In the genomic region with DNA sequence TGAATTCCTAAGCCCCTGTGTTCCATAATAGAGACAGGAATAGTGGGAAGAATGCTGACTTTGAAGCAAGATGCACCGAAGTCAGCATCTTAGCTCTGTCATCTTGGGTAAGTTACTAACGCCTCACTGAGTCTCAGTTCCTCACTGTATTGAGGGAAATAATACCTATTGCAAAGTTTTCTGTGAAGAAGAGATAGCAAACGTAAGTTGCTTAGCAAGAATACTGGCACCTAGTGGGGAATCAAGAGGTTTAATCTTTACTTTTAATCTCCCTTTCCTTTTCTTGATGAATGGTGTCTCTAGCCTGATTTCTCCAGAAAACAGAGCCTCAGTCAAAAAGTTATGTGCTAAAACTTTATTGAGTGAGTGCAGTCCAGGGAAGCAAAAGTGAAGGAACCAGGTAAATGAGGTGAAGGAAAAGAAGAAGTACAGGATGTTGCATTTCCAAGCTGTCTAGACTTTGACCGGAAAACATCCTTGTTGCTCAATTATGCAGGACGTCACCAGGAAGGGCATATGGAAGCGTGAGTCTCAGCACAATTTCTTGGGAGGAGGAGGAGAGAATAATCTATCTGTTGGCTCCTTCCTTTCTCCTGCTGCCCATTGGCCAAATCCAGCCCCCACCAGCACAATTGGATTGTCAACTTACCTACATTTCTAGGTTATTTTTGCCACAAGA, we compare ENCODE assay signal across 14 cellular contexts.
DNase-seq lines count a peak whose midpoint lies in the region; ATAC-seq, FAIRE-seq and TF ChIP-seq lines count a peak whose summit lies in the region.
"Had no signal": no experiment of that assay in that cellular context is flagged by ENCODE, and none has a peak within 500 bp of the region (broad histone marks: within the 10 kb centered on the region; RNA-seq: fewer than 3 reads in every experiment).

No MANE protein-coding gene starts in this region.

- no peak overlapping the region for H4K8ac ChIP-seq in H9 (replicated peaks; ENCODE audit: insufficient read length, low read depth, low read length)

- TF ChIP-seq CTCF in AG09319 (IDR thresholded peaks at IDR 0.05; ENCODE audit: low read depth, low read length) (peak; percentile 24), H9 (conservative IDR thresholded peaks at IDR 0.05) (peak; percentile 50)

- no peak overlapping the region for H3K4me3 ChIP-seq in HAP-1
- H3K4me3 ChIP-seq: coronary artery, GM12878, right lobe of liver, transverse colon had no signal

- no peak overlapping the region for H3K4me2 ChIP-seq in H9 (ENCODE audit: insufficient read depth, insufficient read length, low read length)

- no peak overlapping the region for H4K91ac ChIP-seq in H9 (ENCODE audit: insufficient read length, low read depth, low read length)

- H2BK5ac ChIP-seq in H9 (ENCODE audit: insufficient read length, low read length): no peak overlapping the region

- H2BK15ac ChIP-seq in H9 (ENCODE audit: low read depth, low read length): no peak overlapping the region

- no peak overlapping the region for H3K27ac Mint-ChIP-seq in H9
- H3K27ac Mint-ChIP-seq in activated T-cell treated with anti-CD3 and anti-CD28 coated beads, Interleukin-2, amount 50 U/mL, for 72 hours: no peak overlapping the region

- no peaks in the 10 kb centered on the region for H3K27me3 ChIP-seq in H9 (ENCODE audit: insufficient read depth, low read length)
- no peaks in the 10 kb centered on the region for H3K27me3 ChIP-seq in HAP-1 (ENCODE audit: low read depth)
- H3K27me3 ChIP-seq: transverse colon had no signal

- no peak overlapping the region for H3K23ac ChIP-seq in H9 (ENCODE audit: insufficient read length, low read depth, low read length)

- H3K4me1 ChIP-seq in H9 (ENCODE audit: insufficient read depth, low read length) (no peaks in the 10 kb centered on the region), HAP-1 (no peaks in the 10 kb centered on the region)
- H3K4me1 ChIP-seq: right lobe of liver had no signal

- no peaks in the 10 kb centered on the region for H3K23me2 ChIP-seq in H9 (ENCODE audit: insufficient read length, low read depth, low read length, poor library complexity, severe bottlenecking)

- no peak overlapping the region for H4K5ac ChIP-seq in H9 (ENCODE audit: insufficient read length, low read depth, low read length)

- H3K4me3 Mint-ChIP-seq in H9: no peak overlapping the region
- H3K4me3 Mint-ChIP-seq in activated T-cell treated with anti-CD3 and anti-CD28 coated beads, Interleukin-2, amount 50 U/mL, for 72 hours: no peak overlapping the region

- ATAC-seq in activated T-cell treated with anti-CD3 and anti-CD28 coated beads, Interleukin-2, amount 50 U/mL, for 72 hours (replicated peaks in 1 of 2): no peak
- ATAC-seq: GM12878, right lobe of liver had no signal

- H3K79me2 ChIP-seq in H9 (ENCODE audit: insufficient read depth, low read length): no peaks in the 10 kb centered on the region

- no peaks in the 10 kb centered on the region for H3K9me3 ChIP-seq in H9 (ENCODE audit: control insufficient read depth, low read depth, low read length)
- H3K9me3 ChIP-seq in HAP-1: no peaks in the 10 kb centered on the region
- H3K9me3 ChIP-seq: right lobe of liver, transverse colon had no signal

- in situ Hi-C loops in HAP-1 (cut with MboI; ENCODE audit: low sequenced_read_pairs): no loop called here

- TF ChIP-seq POLR2A in H54 (IDR thresholded peaks at IDR 0.05; ENCODE audit: low read depth, low read length): no peak

- H3K14ac ChIP-seq in H9 (ENCODE audit: insufficient read depth, low read length): no peak overlapping the region

- H2BK120ac ChIP-seq in H9 (ENCODE audit: low read depth, low read length, poor library complexity, severe bottlenecking): no peak overlapping the region

- H3T11ph ChIP-seq in H9 (ENCODE audit: low read length): no peak overlapping the region

- H2BK12ac ChIP-seq in H9 (ENCODE audit: insufficient read length, low read depth, low read length): no peak overlapping the region

- no peak overlapping the region for H3K18ac ChIP-seq in H9 (ENCODE audit: insufficient read length, low read depth, low read length)

- no peaks in the 10 kb centered on the region for H3K79me1 ChIP-seq in H9 (ENCODE audit: insufficient read depth, low read depth, low read length, poor library complexity, severe bottlenecking)

- no peak for DNase-seq in AG09319 (ENCODE audit: extremely low read depth, low read depth)
- no peak for DNase-seq in H9
- DNase-seq in SW480 (ENCODE audit: low spot score): peak; percentile 23
- DNase-seq in germinal center (ENCODE audit: low spot score): peak; percentile 40
- no peak for DNase-seq in activated T-cell treated with anti-CD3 and anti-CD28 coated beads, Interleukin-2, amount 50 U/mL, for 72 hours
- DNase-seq in H54 (ENCODE audit: insufficient read length, low spot score): no peak
- no peak for DNase-seq in HAP-1 (ENCODE audit: low spot score in 2 of 2)
- DNase-seq in retina: no peak
- DNase-seq: head of caudate nucleus, NCI-H1436, right lobe of liver, transverse colon had no signal

- no peaks in the 10 kb centered on the region for H3K36me3 Mint-ChIP-seq in H9 (ENCODE audit: insufficient read depth in 1 of 3, low read depth in 3 of 3)
- H3K36me3 Mint-ChIP-seq in activated T-cell treated with anti-CD3 and anti-CD28 coated beads, Interleukin-2, amount 50 U/mL, for 72 hours (ENCODE audit: insufficient read depth in 2 of 2): no peaks in the 10 kb centered on the region

- H2AFZ ChIP-seq in H9 (ENCODE audit: low read length): no peak overlapping the region

- no peak overlapping the region for H3K9ac ChIP-seq in H9 (ENCODE audit: extremely low read depth, insufficient read length, low read length)

- no peaks in the 10 kb centered on the region for H3K27me3 Mint-ChIP-seq in H9 (ENCODE audit: low read depth)
- no peaks in the 10 kb centered on the region for H3K27me3 Mint-ChIP-seq in activated T-cell treated with anti-CD3 and anti-CD28 coated beads, Interleukin-2, amount 50 U/mL, for 72 hours (ENCODE audit: low read depth)

- H3K4me1 Mint-ChIP-seq in H9: no peaks in the 10 kb centered on the region
- no peaks in the 10 kb centered on the region for H3K4me1 Mint-ChIP-seq in activated T-cell treated with anti-CD3 and anti-CD28 coated beads, Interleukin-2, amount 50 U/mL, for 72 hours (ENCODE audit: low read depth)

- no peak for FAIRE-seq in H54 (lab: Jason Lieb, UNC)
- FAIRE-seq: GM12878 had no signal

- no peak overlapping the region for H2BK20ac ChIP-seq in H9 (ENCODE audit: low read depth, low read length, poor library complexity, severe bottlenecking)

- no peak overlapping the region for H3K4ac ChIP-seq in H9 (ENCODE audit: low read depth, low read length)

- no peaks in the 10 kb centered on the region for H3K36me3 ChIP-seq in HAP-1 (replicated peaks)
- H3K36me3 ChIP-seq: right lobe of liver, transverse colon had no signal

- H3K27ac ChIP-seq in H9 (ENCODE audit: insufficient read length, low read depth, low read length): no peak overlapping the region
- H3K27ac ChIP-seq: coronary artery, right lobe of liver, transverse colon had no signal

- H3K9me3 Mint-ChIP-seq in H9: no peaks in the 10 kb centered on the region
- H3K9me3 Mint-ChIP-seq in activated T-cell treated with anti-CD3 and anti-CD28 coated beads, Interleukin-2, amount 50 U/mL, for 72 hours: no peaks in the 10 kb centered on the region

- H2AK5ac ChIP-seq in H9 (ENCODE audit: insufficient read length, low read length): no peak overlapping the region

- no peak overlapping the region for H3K56ac ChIP-seq in H9 (ENCODE audit: insufficient read length, low read depth, low read length)

- H4K20me1 ChIP-seq in H9 (ENCODE audit: control insufficient read depth, insufficient read depth, insufficient read length): no peaks in the 10 kb centered on the region

- WGBS in H9 (ENCODE audit: extremely low coverage, insufficient read length, low lambda C conversion rate): no CpG with 5 or more reads among the region's 6 CpGs

Comparison
In these comparisons a context has a peak if more than half of its experiments do, and no peak if none do; other contexts are left out.
1. DNase-seq: peak in SW480 (single experiment) and germinal center (single experiment); none in AG09319 (single experiment), H9 (single experiment), activated T-cell treated with anti-CD3 and anti-CD28 coated beads, Interleukin-2, amount 50 U/mL, for 72 hours (0 of 2), H54 (single experiment), HAP-1 (0 of 2) and retina (single experiment).